Comparison of ENCODE assay signal across 8 cellular contexts in the genomic region with DNA sequence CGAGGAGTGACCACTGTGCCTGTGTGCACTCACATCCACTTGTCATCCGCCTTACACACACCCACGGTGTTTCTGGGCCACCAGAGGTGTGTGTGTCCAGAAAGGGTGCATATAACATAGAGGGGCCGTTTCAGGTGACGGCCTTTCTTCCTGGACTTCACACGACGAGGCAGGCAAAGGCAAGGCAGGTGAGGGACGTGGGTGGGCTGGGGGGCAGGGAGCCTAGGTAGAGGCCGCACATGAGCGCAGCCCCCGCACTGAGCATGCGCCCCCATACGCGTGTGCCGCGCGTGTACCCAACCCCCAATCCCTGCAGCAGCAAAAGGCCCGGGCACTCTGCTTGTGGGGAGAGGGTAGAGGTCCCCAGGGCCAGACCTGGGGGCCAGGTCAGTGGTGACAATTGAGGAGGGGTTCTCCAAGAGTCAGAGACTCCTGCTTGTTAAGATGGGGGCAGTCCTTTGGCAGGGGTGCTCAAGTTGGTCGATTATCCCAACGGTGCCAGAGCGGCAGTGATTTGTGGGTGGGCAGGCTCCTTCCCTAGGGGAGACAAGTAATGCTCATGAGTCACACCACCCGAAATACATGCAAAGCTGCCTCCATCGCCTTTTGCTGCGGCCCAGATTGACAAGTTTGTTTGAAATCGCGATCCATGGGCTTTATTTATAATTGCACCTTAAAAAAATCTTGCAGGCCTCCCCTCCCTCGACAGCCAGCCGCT. TPM values are rescaled to one million over a fixed set of nuclear protein-coding genes. Genes with fewer than 3 reads are reported as not detected.
DNase-seq lines count a peak whose midpoint lies in the region; ATAC-seq, FAIRE-seq and TF ChIP-seq lines count a peak whose summit lies in the region.

No MANE protein-coding gene starts in this region.

- H3K9me3 ChIP-seq in left lung: no peaks in the 10 kb centered on the region
- no peaks in the 10 kb centered on the region for H3K9me3 ChIP-seq in thymus (ENCODE audit: control insufficient read depth)

- DNase-seq in GM18507 (ENCODE audit: extremely low spot score, insufficient read length, low read depth) (no peak), NCI-H2171 treated with DMSO at 0.1 percent for 48 hours (lab: John Stamatoyannopoulos, UW) (peak; percentile 93), brain microvascular endothelial cell (no peak), left lung (no peak)
- DNase-seq in NK-92 treated with Interleukin-12 subunit alpha and Interleukin-12 subunit beta, amount 100 ng/mL, for 24 hours (lab: John Stamatoyannopoulos, UW): no peak

- intact Hi-C loops in left lung (cut with DNase I): no loop called here

- TF ChIP-seq CTCF in brain microvascular endothelial cell (IDR thresholded peaks at IDR 0.05; ENCODE audit: low read depth, low read length, missing control alignments) (no peak), left lung (IDR thresholded peaks at IDR 0.05) (no peak)

- FAIRE-seq in GM18507 (lab: Jason Lieb, UNC): peak; percentile 15

- 58% methylated on average over 28 of the region's 28 CpGs for WGBS in thymus

- H3K4me1 ChIP-seq in left lung (peaks cover 40 to 79% of the 10 kb centered on the region in 2 donors), thymus (ENCODE audit: control insufficient read depth, insufficient read depth, low read length) (peaks cover 50% of the 10 kb centered on the region)

- peak overlapping the region; percentile 50 for H3K4me3 ChIP-seq in brain microvascular endothelial cell (ENCODE audit: low read depth, low read length)
- peak overlapping the region; percentile 31 to 52 for H3K4me3 ChIP-seq in left lung
- H3K4me3 ChIP-seq in thymus (ENCODE audit: low read length): peak overlapping the region; percentile 90

- no peak for ATAC-seq in left lung
- ATAC-seq in GM19395 (IDR thresholded peaks at IDR 0.05; ENCODE audit: unreplicated experiment): no peak
- no peak for ATAC-seq in HG03135 (IDR thresholded peaks at IDR 0.05; ENCODE audit: unreplicated experiment)

- no peaks in the 10 kb centered on the region for H3K27me3 ChIP-seq in brain microvascular endothelial cell (replicated peaks)
- H3K27me3 ChIP-seq in left lung: peaks cover 0 to 46% of the 10 kb centered on the region in 2 donors
- H3K27me3 ChIP-seq in thymus (ENCODE audit: control insufficient read depth, insufficient read depth): no peaks in the 10 kb centered on the region

- in situ Hi-C loops in brain microvascular endothelial cell (cut with HindIII; ENCODE audit: low pct_ligation_motif_present, low sequenced_read_pairs): no loop called here

- H3K27ac ChIP-seq in brain microvascular endothelial cell: peak overlapping the region; percentile 27
- H3K27ac ChIP-seq in left lung: peak overlapping the region; percentile 73 to 80
- peak overlapping the region; percentile 32 for H3K27ac ChIP-seq in thymus (ENCODE audit: low read depth)

- H3K36me3 ChIP-seq in brain microvascular endothelial cell (replicated peaks) (no peaks in the 10 kb centered on the region), left lung (no peaks in the 10 kb centered on the region), thymus (ENCODE audit: control insufficient read depth, insufficient read depth) (no peaks in the 10 kb centered on the region)

RNA-seq across cellular contexts. Expression of gene GIT1, which starts 1.0 kb away (rescaled TPM):
- total RNA-seq in left lung: 10 to 100 TPM; 40.3 to 48.3 TPM
- polyA plus RNA-seq in thymus: 33.7 TPM

RNA-seq across cellular contexts. Expression of gene ANKRD13B, which starts 2.5 kb away (rescaled TPM):
- total RNA-seq in left lung: 10 to 100 TPM in 1 of 2 donors, 1 to 10 TPM in 1; 8.8 to 10.2 TPM
- 2.2 TPM for polyA plus RNA-seq in thymus

RNA-seq across cellular contexts. Expression of gene TP53I13, which starts 21.9 kb away (rescaled TPM):
- total RNA-seq in left lung: 10 to 100 TPM; 53.3 to 58.5 TPM
- polyA plus RNA-seq in thymus: 98.2 TPM

RNA-seq across cellular contexts. Expression of gene ABHD15, which starts 23.6 kb away (rescaled TPM):
- 10 to 100 TPM; 10.9 to 11.3 TPM for total RNA-seq in left lung
- polyA plus RNA-seq in thymus: 7.8 TPM

RNA-seq across cellular contexts. Expression of gene CORO6, which starts 32.3 kb away (rescaled TPM):
- total RNA-seq in left lung: 1 to 10 TPM; 3.8 to 3.9 TPM
- 17.0 TPM for polyA plus RNA-seq in thymus
